In the genomic region with DNA sequence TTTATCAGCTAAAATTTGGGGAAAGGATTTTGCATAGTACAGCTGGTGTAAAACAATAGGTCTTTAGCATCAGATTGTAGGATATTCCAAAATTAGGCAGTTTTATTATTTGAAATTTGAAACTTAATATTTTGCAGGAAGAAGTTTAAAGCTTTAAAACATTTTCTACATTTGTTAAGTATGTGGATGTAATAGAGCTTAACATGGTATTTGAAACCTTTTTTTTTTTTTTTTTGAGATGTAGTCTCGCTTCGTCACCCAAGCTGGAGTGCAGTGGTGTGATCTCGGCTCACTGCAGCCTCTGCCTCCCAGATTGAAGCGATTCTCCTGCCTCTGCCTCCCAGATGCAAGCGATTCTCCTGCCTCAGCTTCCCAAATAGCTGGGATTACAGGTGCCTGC, we compare ENCODE assay signal across 13 cellular contexts. TPM values are rescaled to one million over a fixed set of nuclear protein-coding genes. Genes with fewer than 3 reads are reported as not detected.
A peak's percentile ranks its signal among the peaks of the same experiment; 100 is the strongest.
DNase-seq lines count a peak whose midpoint lies in the region; ATAC-seq, FAIRE-seq and TF ChIP-seq lines count a peak whose summit lies in the region.
"Had no signal": no experiment of that assay in that cellular context is flagged by ENCODE, and none has a peak within 500 bp of the region (broad histone marks: within the 10 kb centered on the region; RNA-seq: fewer than 3 reads in every experiment).

No MANE protein-coding gene starts in this region.

- TF ChIP-seq POLR2A in gastroesophageal sphincter (IDR thresholded peaks at IDR 0.05) (no peak), suprapubic skin (IDR thresholded peaks at IDR 0.05) (no peak)

- peak overlapping the region; percentile 28 for H3K27ac Mint-ChIP-seq in T-helper 2 cell treated with Interferon-gamma antibody and Interleukin-4, amounts not matched to agents 5 μg/mL and 100 μg/mL, for 36 hours
- H3K27ac Mint-ChIP-seq: activated naive CD4-positive, alpha-beta T cell treated with anti-CD3 and anti-CD28 coated beads, Interleukin-2, amount 50 U/mL, for 72 hours had no signal

- ATAC-seq in gastroesophageal sphincter = no peak

- FAIRE-seq in D721Med (lab: Jason Lieb, UNC) = no peak
- FAIRE-seq: RCC 7860 had no signal

- H3K9me3 ChIP-seq in gastroesophageal sphincter = no peaks in the 10 kb centered on the region
- H3K9me3 ChIP-seq in suprapubic skin = no peaks in the 10 kb centered on the region

- H3K4me3 Mint-ChIP-seq in T-helper 2 cell treated with Interferon-gamma antibody and Interleukin-4, amounts not matched to agents 5 μg/mL and 100 μg/mL, for 36 hours = peak overlapping the region; percentile 35

- no peaks in the 10 kb centered on the region for H3K36me3 ChIP-seq in gastroesophageal sphincter
- H3K36me3 ChIP-seq in suprapubic skin = no peaks in the 10 kb centered on the region

- TF ChIP-seq EP300 in gastroesophageal sphincter (IDR thresholded peaks at IDR 0.05) (no peak), suprapubic skin (IDR thresholded peaks at IDR 0.05) (no peak)

- H3K27ac ChIP-seq in gastroesophageal sphincter (peak overlapping the region in 3 of 4 donors; percentile 27 to 99 (median 97)), suprapubic skin (peak overlapping the region; percentile 100)
- H3K27ac ChIP-seq: HL-60 had no signal

- H3K27me3 Mint-ChIP-seq in T-helper 2 cell treated with Interferon-gamma antibody and Interleukin-4, amounts not matched to agents 5 μg/mL and 100 μg/mL, for 36 hours (ENCODE audit: low read depth) = no peaks in the 10 kb centered on the region

- H3K4me3 ChIP-seq in gastroesophageal sphincter = peak overlapping the region in 1 of 2 donors; percentile 98
- H3K4me3 ChIP-seq in suprapubic skin = peak overlapping the region; percentile 99

- H3K36me3 Mint-ChIP-seq in T-helper 2 cell treated with Interferon-gamma antibody and Interleukin-4, amounts not matched to agents 5 μg/mL and 100 μg/mL, for 36 hours (ENCODE audit: low read depth) = no peaks in the 10 kb centered on the region
- H3K36me3 Mint-ChIP-seq: activated naive CD4-positive, alpha-beta T cell treated with anti-CD3 and anti-CD28 coated beads, Interleukin-2, amount 50 U/mL, for 72 hours had no signal

- H3K4me1 Mint-ChIP-seq in T-helper 2 cell treated with Interferon-gamma antibody and Interleukin-4, amounts not matched to agents 5 μg/mL and 100 μg/mL, for 36 hours (ENCODE audit: low read depth) = peaks cover 7% of the 10 kb centered on the region

- peaks cover 0 to 66% (median 8%) of the 10 kb centered on the region in 3 donors for H3K4me1 ChIP-seq in gastroesophageal sphincter
- peaks cover 44% of the 10 kb centered on the region for H3K4me1 ChIP-seq in suprapubic skin

- no peaks in the 10 kb centered on the region for H3K9me3 Mint-ChIP-seq in T-helper 2 cell treated with Interferon-gamma antibody and Interleukin-4, amounts not matched to agents 5 μg/mL and 100 μg/mL, for 36 hours
- H3K9me3 Mint-ChIP-seq: activated naive CD4-positive, alpha-beta T cell treated with anti-CD3 and anti-CD28 coated beads, Interleukin-2, amount 50 U/mL, for 72 hours had no signal

- no peak for DNase-seq in T-helper 2 cell treated with Interferon-gamma antibody and Interleukin-4, amounts not matched to agents 5 μg/mL and 100 μg/mL, for 36 hours (ENCODE audit: low spot score)
- DNase-seq in T-helper 2 cell = no peak
- DNase-seq in RPMI8226 = peak; percentile 14
- DNase-seq in suprapubic skin (ENCODE audit: low spot score in 2 of 2) = no peak
- DNase-seq in D721Med (ENCODE audit: insufficient read length, low spot score) = no peak
- no peak for DNase-seq in SK-N-DZ (ENCODE audit: low spot score)
- DNase-seq in NCI-H2171 treated with DMSO at 0.1 percent for 48 hours (lab: John Stamatoyannopoulos, UW) = no peak
- DNase-seq: activated CD4-positive, alpha-beta T cell treated with anti-CD3 and anti-CD28 coated beads for 48 hours; dorsolateral prefrontal cortex had no signal

- no peaks in the 10 kb centered on the region for H3K27me3 ChIP-seq in gastroesophageal sphincter
- H3K27me3 ChIP-seq in suprapubic skin = no peaks in the 10 kb centered on the region
- H3K27me3 ChIP-seq: dorsolateral prefrontal cortex had no signal

- WGBS in gastroesophageal sphincter (ENCODE audit: low coverage in 1 of 2), 2 donors = 39% methylated on average over 4 of the region's 5 CpGs; no CpG with 5 or more reads in 1 of the 2 donors
- WGBS in suprapubic skin = 46% methylated on average over 5 of the region's 5 CpGs

- TF ChIP-seq CTCF in gastroesophageal sphincter (IDR thresholded peaks at IDR 0.05) = no peak
- TF ChIP-seq CTCF in suprapubic skin (IDR thresholded peaks at IDR 0.05) = no peak
- TF ChIP-seq CTCF in D721Med (IDR thresholded peaks at IDR 0.05; ENCODE audit: insufficient read depth, missing control alignments) = no peak

RNA-seq across cellular contexts. Expression of gene DENND4C, which starts 2.9 kb away (rescaled TPM):
- 100 to 1,000 TPM in 1 of 4 donors, 10 to 100 TPM in 3; 72.9 to 117 (median 81.9) TPM for total RNA-seq in gastroesophageal sphincter
- total RNA-seq in suprapubic skin = 100 to 1,000 TPM in 1 of 4 donors, 10 to 100 TPM in 3; 69.0 to 211 (median 94.8) TPM
- 15.4 and 19.6 TPM in 2 replicates for polyA plus RNA-seq in SK-N-DZ (2014; cell fraction: cytosol; rRNA removed)
- 16.6 and 24.5 TPM in 2 replicates for polyA plus RNA-seq in SK-N-DZ (2014; cell fraction: nucleus; rRNA removed)
